2 cellular contexts compared by ENCODE assay signal in genomic region chr6:167574431-167575097, GRCh38.
TF ChIP-seq lines count a peak whose summit lies in the region.

No MANE protein-coding gene starts in this region.

TF ChIP-seq in HepG2, 621 proteins besides CTCF, POLR2A, EP300 and RAD21 (continued from another document):
- peak; percentile 52; the same call in 1 of the 2 replicates for TF ChIP-seq ZBTB33 (CRISPR knock-in tag; IDR thresholded peaks at IDR 0.05)
- peak; percentile 66 to 83 for TF ChIP-seq MAFK (conservative IDR thresholded peaks at IDR 0.05 in 1 of 2, IDR thresholded peaks at IDR 0.05 in 1 of 2; ENCODE audit: low read length in 2 of 2)
- TF ChIP-seq ZBTB38 (CRISPR knock-in tag; IDR thresholded peaks at IDR 0.05) = peak; percentile 58; the same call in 1 of the 2 replicates
- 0 out of 2 replicates have a peak, but pooled peaks have one; percentile 33 for TF ChIP-seq ZNF501 (CRISPR knock-in tag; IDR thresholded peaks at IDR 0.05)
- TF ChIP-seq TFE3 (CRISPR knock-in tag; IDR thresholded peaks at IDR 0.05) = no peak
- TF ChIP-seq HES4 (CRISPR knock-in tag; IDR thresholded peaks at IDR 0.05; ENCODE audit: borderline replicate concordance) = no peak
- 0 out of 2 replicates have a peak, but pooled peaks have one; percentile 18 for TF ChIP-seq ZNF687 (CRISPR knock-in tag; IDR thresholded peaks at IDR 0.05)
- TF ChIP-seq DPF2 (CRISPR knock-in tag; IDR thresholded peaks at IDR 0.05; ENCODE audit: borderline replicate concordance, low read depth) = no peak

TF ChIP-seq in GM23338, 12 proteins besides CTCF, POLR2A, EP300 and RAD21 (continued from another document):
- TF ChIP-seq ZNF462 (CRISPR knock-in tag; IDR thresholded peaks at IDR 0.05) (no peak), NANOG (IDR thresholded peaks at IDR 0.05; ENCODE audit: borderline replicate concordance) (no peak), REST (IDR thresholded peaks at IDR 0.05; ENCODE audit: unreplicated experiment) (no peak), POLR2AphosphoS5 (IDR thresholded peaks at IDR 0.05; ENCODE audit: low read depth) (no peak), ETS1 (IDR thresholded peaks at IDR 0.05) (no peak), EZH2 (IDR thresholded peaks at IDR 0.05; ENCODE audit: low read depth, unreplicated experiment) (no peak), CREB1 (CRISPR knock-in tag; IDR thresholded peaks at IDR 0.05; ENCODE audit: low read depth) (no peak), EZH2phosphoT487 (IDR thresholded peaks at IDR 0.05; ENCODE audit: unreplicated experiment) (no peak), STAT1 (IDR thresholded peaks at IDR 0.05; ENCODE audit: unreplicated experiment) (no peak), JUNB (IDR thresholded peaks at IDR 0.05; ENCODE audit: unreplicated experiment) (no peak)
